ENCODE assay signal across 9 cellular contexts in the genomic region with DNA sequence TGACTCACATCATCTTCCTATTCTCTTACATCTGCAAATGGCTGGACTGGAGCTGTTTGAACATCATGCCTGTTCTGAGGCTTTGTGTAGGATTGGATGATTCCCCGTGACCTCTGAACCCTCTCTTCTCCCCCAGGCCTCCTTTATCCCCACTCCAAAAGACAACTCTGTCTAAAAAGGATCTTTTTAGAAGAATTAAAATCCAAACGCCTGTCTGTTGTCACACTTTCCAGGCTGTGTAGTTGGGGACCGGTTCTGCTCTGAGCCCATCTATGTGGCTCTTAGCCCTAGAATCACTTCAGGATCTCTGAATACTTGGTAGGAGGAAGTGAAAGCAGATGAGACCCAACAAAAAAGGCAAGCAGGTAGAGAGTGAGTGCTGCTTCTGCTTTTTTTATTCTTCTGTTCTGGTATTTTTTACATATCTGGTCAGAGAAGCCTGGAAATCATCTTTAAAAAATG. TPM values are rescaled to one million over a fixed set of nuclear protein-coding genes. Genes with fewer than 3 reads are reported as not detected.
DNase-seq lines count a peak whose midpoint lies in the region; ATAC-seq, FAIRE-seq and TF ChIP-seq lines count a peak whose summit lies in the region.
"Had no signal": no experiment of that assay in that cellular context is flagged by ENCODE, and none has a peak within 500 bp of the region (broad histone marks: within the 10 kb centered on the region; RNA-seq: fewer than 3 reads in every experiment).

No MANE protein-coding gene starts in this region.

- peaks cover 13% of the 10 kb centered on the region for H3K9me3 ChIP-seq in CD8-positive, alpha-beta memory T cell (ENCODE audit: low read length)
- peaks cover 4% of the 10 kb centered on the region for H3K9me3 ChIP-seq in K562 (replicated peaks; ENCODE audit: control insufficient read depth, insufficient read depth, low read depth, low read length)

- H3K27me3 Mint-ChIP-seq in CD8-positive, alpha-beta memory T cell, result no peaks in the 10 kb centered on the region

- TF ChIP-seq CTCF in K562 (IDR thresholded peaks at IDR 0.05 in 2 of 3, conservative IDR thresholded peaks at IDR 0.05 in 1 of 3; ENCODE audit: insufficient read depth in 2 of 3, low read depth in 1 of 3, low read length in 3 of 3) (no peak), RWPE1 (conservative IDR thresholded peaks at IDR 0.05; ENCODE audit: low read depth) (no peak)

- no peaks in the 10 kb centered on the region for H3K79me2 ChIP-seq in K562 (ENCODE audit: control insufficient read depth, insufficient read depth, low read length)

- H4K20me1 ChIP-seq in K562 (replicated peaks; ENCODE audit: control insufficient read depth, insufficient read depth, low read length), result no peaks in the 10 kb centered on the region

- H3K27me3 ChIP-seq in CD8-positive, alpha-beta memory T cell (ENCODE audit: insufficient read depth, low read length, poor library complexity, severe bottlenecking), result no peaks in the 10 kb centered on the region
- no peaks in the 10 kb centered on the region for H3K27me3 ChIP-seq in K562 (ENCODE audit: control insufficient read depth in 2 of 2, insufficient read depth in 2 of 2, low read length in 2 of 2)

- in situ Hi-C loops in K562 (cut with MboI), result no loop called here

- peaks cover 11 to 29% (median 15%) of the 10 kb centered on the region in 3 donors for H3K36me3 Mint-ChIP-seq in CD8-positive, alpha-beta memory T cell

- POLR2A ChIA-PET in CD8-positive, alpha-beta memory T cell (lab: Charles Lee), result interaction anchor here (1.2 kb wide), 2 partner anchors 20 to 186 kb away, joined by 3 to 4 read pairs; no protein-coding TSS in a partner anchor
- POLR2A ChIA-PET in K562 (lab: Yijun Ruan, JAX) (no interaction called here), RWPE1 (lab: Yijun Ruan, JAX; ENCODE audit: low non-redundant PET) (no interaction called here)

- CTCF ChIA-PET in CD8-positive, alpha-beta memory T cell (lab: Charles Lee), result interaction anchor here (0.8 to 1.2 kb wide), 2 partner anchors 158 to 598 kb away, joined by 3 read pairs; no protein-coding TSS in a partner anchor
- CTCF ChIA-PET in K562 (lab: Yijun Ruan, JAX; ENCODE audit: low intra/inter-chr PET ratio), result no interaction called here
- CTCF ChIA-PET in RWPE1 (lab: Yijun Ruan, JAX), result no interaction called here

- H3K4me3 ChIP-seq in CD8-positive, alpha-beta memory T cell (ENCODE audit: low read length), result peak overlapping the region; percentile 72
- H3K4me3 ChIP-seq in K562, result no peak overlapping the region
- H3K4me3 ChIP-seq: SK-N-MC had no signal

- TF ChIP-seq POLR2A in K562 (conservative IDR thresholded peaks at IDR 0.05), result no peak

- intact Hi-C loops in K562 (cut with micrococcal nuclease), result no loop called here

- peak overlapping the region; percentile 77 for H3K27ac ChIP-seq in CD8-positive, alpha-beta memory T cell (ENCODE audit: low read depth, low read length)
- no peak overlapping the region for H3K27ac ChIP-seq in K562 (ENCODE audit: extremely low read depth, low read depth, low read length)
- no peak overlapping the region for H3K27ac ChIP-seq in RWPE1
- H3K27ac ChIP-seq: SK-N-MC had no signal

- no peak for TF ChIP-seq RAD21 in K562 (CRISPR knock-in tag; conservative IDR thresholded peaks at IDR 0.05 in 1 of 2, IDR thresholded peaks at IDR 0.05 in 1 of 2)

- H3K36me3 ChIP-seq in CD8-positive, alpha-beta memory T cell (ENCODE audit: insufficient read depth, low read length), result peaks cover 6% of the 10 kb centered on the region
- no peaks in the 10 kb centered on the region for H3K36me3 ChIP-seq in K562 (ENCODE audit: control insufficient read depth, insufficient read depth, low read length)

- peaks cover 48% of the 10 kb centered on the region for H3K4me1 ChIP-seq in CD8-positive, alpha-beta memory T cell (ENCODE audit: insufficient read depth, low read length)
- no peaks in the 10 kb centered on the region for H3K4me1 ChIP-seq in K562 (replicated peaks in 1 of 2; ENCODE audit: control insufficient read depth in 2 of 2, insufficient read depth in 2 of 2, low read length in 2 of 2)

- ATAC-seq in GM21360 (IDR thresholded peaks at IDR 0.05; ENCODE audit: unreplicated experiment) (peak; percentile 71), HG03457 (IDR thresholded peaks at IDR 0.05; ENCODE audit: unreplicated experiment) (peak; percentile 67), K562 (no peak)

- H3K27ac Mint-ChIP-seq in CD8-positive, alpha-beta memory T cell, result peak overlapping the region; percentile 96 to 100 (median 98)

- FAIRE-seq in K562 (lab: Jason Lieb, UNC) (no peak), HTR-8/SVneo (lab: Jason Lieb, UNC) (no peak)

- BruUV-seq in K562 (replicated peaks; lab: Mats Ljungman, UMichigan), result no TSS peak

- H3K4me2 ChIP-seq in K562 (ENCODE audit: insufficient read depth, low read length), result no peak overlapping the region

- no peaks in the 10 kb centered on the region for H3K9me1 ChIP-seq in K562 (ENCODE audit: control insufficient read depth, insufficient read depth, low read length)

- H2AFZ ChIP-seq in K562 (ENCODE audit: low read depth, low read length), result 0 out of 2 replicates have a peak overlapping the region, but pooled peaks have one; percentile 55

- peaks cover 5 to 15% (median 9%) of the 10 kb centered on the region in 5 donors for H3K9me3 Mint-ChIP-seq in CD8-positive, alpha-beta memory T cell

- no peak for TF ChIP-seq EP300 in K562 (IDR thresholded peaks at IDR 0.05; ENCODE audit: low read length)

- peak overlapping the region; percentile 90 to 95 (median 91) for H3K4me3 Mint-ChIP-seq in CD8-positive, alpha-beta memory T cell

- WGBS in K562 (ENCODE audit: insufficient coverage, low coverage, missing lambda C conversion rate), result 20% methylated on average over 1 of the region's 3 CpGs

- peaks cover 63 to 90% (median 79%) of the 10 kb centered on the region in 3 donors for H3K4me1 Mint-ChIP-seq in CD8-positive, alpha-beta memory T cell

- no peak overlapping the region for H3K9ac ChIP-seq in K562 (ENCODE audit: insufficient read depth in 1 of 2, low read depth in 2 of 2, low read length in 2 of 2)

- DNase-seq in CD8-positive, alpha-beta memory T cell, result peak in 3 of 5 donors; percentile 15 to 51 (median 21)
- DNase-seq in K562 (ENCODE audit: extremely low read depth in 1 of 4, low spot score in 3 of 4) (no peak), DMS114 treated with DMSO at 0.1 percent for 48 hours (lab: John Stamatoyannopoulos, UW; ENCODE audit: unreplicated experiment) (no peak), NK-92 (lab: John Stamatoyannopoulos, UW; ENCODE audit: unreplicated experiment) (no peak), HTR-8/SVneo (ENCODE audit: insufficient read length, low spot score) (no peak), RWPE1 (ENCODE audit: low spot score) (no peak)

TF ChIP-seq in K562, 482 proteins besides CTCF, POLR2A, EP300 and RAD21 (continues in another document):
- TF ChIP-seq RBBP5 (IDR thresholded peaks at IDR 0.05; ENCODE audit: borderline replicate concordance, insufficient read depth, low read length, poor library complexity, severe bottlenecking) (no peak), ZFP36 (IDR thresholded peaks at IDR 0.05; ENCODE audit: low read depth, low read length, partially characterized antibody) (no peak), SMAD3 (CRISPR knock-in tag; conservative IDR thresholded peaks at IDR 0.05) (no peak)

RNA-seq across cellular contexts. Expression of a gene that starts 0.6 kb away (rescaled TPM):
- total RNA-seq in CD8-positive, alpha-beta memory T cell, result 100 to 1,000 TPM; 108 to 111 TPM
- polyA plus RNA-seq in CD8-positive, alpha-beta memory T cell, result 34.0 TPM
- total RNA-seq in K562 (2011; cell fraction: chromatin; rRNA removed; ENCODE audit: low replicate concordance), result 4.1 and 5.6 TPM in 2 replicates
- 1.8 TPM in 2 replicates for total RNA-seq in K562 (2011; cell fraction: nucleolus; rRNA removed)
- total RNA-seq in K562 (2011; cell fraction: nucleoplasm; rRNA removed), result 2.7 and 3.7 TPM in 2 replicates
- total RNA-seq in K562 (2014; rRNA removed) (not detected in 2 replicates), K562 (2014; rRNA removed; fragmentation: Illumina TruSeq; extraction: Trizol) (0.41 and 0.65 TPM in 2 replicates), K562 (2015; rRNA removed; fragmentation: Illumina TruSeq; extraction: Trizol) (0.65 TPM in 1 of 2 replicates, not detected in the other), K562 (2021) (0.25 and 0.35 TPM in 2 replicates)
- polyA plus RNA-seq in K562 (2011; rRNA removed) (1.0 and 1.6 TPM in 2 replicates), K562 (2014; fragmentation: Illumina TruSeq; extraction: Trizol) (0.49 TPM in 1 of 2 replicates, not detected in the other), K562 (2014; fragmentation: Nextera tagmentation; extraction: Ambion mirVana) (under 1 TPM; 0.04 to 0.35 TPM), K562 (2014; rRNA removed) (0.19 and 1.1 TPM in 2 replicates)
- polyA plus RNA-seq in K562 (2011; cell fraction: cytosol; rRNA removed), result 0.31 TPM in 1 of 2 replicates, not detected in the other
- polyA plus RNA-seq in K562 (2011; cell fraction: nucleus; rRNA removed), result 3.9 and 4.7 TPM in 2 replicates
- polyA plus RNA-seq in K562 (2012), result 0.38 and 1.0 TPM in 2 replicates
- polyA minus RNA-seq in K562 (2011; rRNA and poly(A)+ RNA removed), result 0.81 and 1.4 TPM in 2 replicates
- polyA minus RNA-seq in K562 (2011; cell fraction: cytosol; rRNA and poly(A)+ RNA removed), result not detected in 2 replicates
- 1.5 and 4.9 TPM in 2 replicates for polyA minus RNA-seq in K562 (2011; cell fraction: nucleus; rRNA and poly(A)+ RNA removed)

RNA-seq across cellular contexts. Expression of a gene that starts 6.3 kb away (rescaled TPM):
- total RNA-seq in CD8-positive, alpha-beta memory T cell, result 10 to 100 TPM; 55.2 to 57.9 TPM
- 106 TPM for polyA plus RNA-seq in CD8-positive, alpha-beta memory T cell
- 4.6 and 5.1 TPM in 2 replicates for total RNA-seq in K562 (2011; cell fraction: chromatin; rRNA removed; ENCODE audit: low replicate concordance)
- 1.2 and 2.2 TPM in 2 replicates for total RNA-seq in K562 (2011; cell fraction: nucleolus; rRNA removed)
- 4.7 and 6.5 TPM in 2 replicates for total RNA-seq in K562 (2011; cell fraction: nucleoplasm; rRNA removed)
- total RNA-seq in K562 (2014; rRNA removed), result 4.9 and 11.0 TPM in 2 replicates
- total RNA-seq in K562 (2014; rRNA removed; fragmentation: Illumina TruSeq; extraction: Trizol), result 7.1 and 7.8 TPM in 2 replicates
- total RNA-seq in K562 (2015; rRNA removed; fragmentation: Illumina TruSeq; extraction: Trizol), result 4.1 and 6.7 TPM in 2 replicates
- total RNA-seq in K562 (2021), result 5.1 and 6.4 TPM in 2 replicates
- 0.92 and 3.6 TPM in 2 replicates for polyA plus RNA-seq in K562 (2011; rRNA removed)
- 1.2 and 3.7 TPM in 2 replicates for polyA plus RNA-seq in K562 (2011; cell fraction: cytosol; rRNA removed)
- polyA plus RNA-seq in K562 (2011; cell fraction: nucleus; rRNA removed), result 1.7 and 5.5 TPM in 2 replicates
- 6.1 and 9.3 TPM in 2 replicates for polyA plus RNA-seq in K562 (2012)
- 7.9 and 8.8 TPM in 2 replicates for polyA plus RNA-seq in K562 (2014; fragmentation: Illumina TruSeq; extraction: Trizol)
- 1 to 10 TPM; 7.6 to 8.5 TPM for polyA plus RNA-seq in K562 (2014; fragmentation: Nextera tagmentation; extraction: Ambion mirVana)
- polyA plus RNA-seq in K562 (2014; rRNA removed), result 2.8 and 3.9 TPM in 2 replicates
- 2.0 and 2.5 TPM in 2 replicates for polyA minus RNA-seq in K562 (2011; rRNA and poly(A)+ RNA removed)
- polyA minus RNA-seq in K562 (2011; cell fraction: cytosol; rRNA and poly(A)+ RNA removed), result 1.5 TPM in 1 of 2 replicates, not detected in the other
- 1.00 and 2.4 TPM in 2 replicates for polyA minus RNA-seq in K562 (2011; cell fraction: nucleus; rRNA and poly(A)+ RNA removed)

Comparison
In these comparisons a context has a peak if more than half of its experiments do, and no peak if none do; other contexts are left out.
1. DNase-seq: peak in CD8-positive, alpha-beta memory T cell (3 of 5); none in K562 (0 of 4), DMS114 treated with DMSO at 0.1 percent for 48 hours (single experiment), NK-92 (single experiment), HTR-8/SVneo (single experiment) and RWPE1 (single experiment).
2. RNA of a gene that starts 0.6 kb away (total RNA-seq): 108 to 111 TPM in CD8-positive, alpha-beta memory T cell; 0.25 to 5.6 TPM in K562; every median in the first group is over 10 times any median in the second.
3. RNA of a gene that starts 6.3 kb away (total RNA-seq): 55.2 to 57.9 TPM in CD8-positive, alpha-beta memory T cell; 1.2 to 11.0 TPM in K562; every median in the first group is over 4 times any median in the second.